Comparison of ENCODE assay signal across 28 cellular contexts in genomic region chr4:26475716-26476115, GRCh38. TPM values are rescaled to one million over a fixed set of nuclear protein-coding genes. Genes with fewer than 3 reads are reported as not detected.
"Had no signal": no experiment of that assay in that cellular context is flagged by ENCODE, and none has a peak within 500 bp of the region (broad histone marks: within the 10 kb centered on the region; RNA-seq: fewer than 3 reads in every experiment).

No MANE protein-coding gene starts in this region.

- ATAC-seq: stimulated activated effector memory CD8-positive, alpha-beta T cell treated with anti-CD3 and anti-CD28 coated beads, Interleukin-12 subunit alpha, Interleukin-12 subunit beta, amount 100 ng/mL, for 72 hours; stimulated activated memory B cell treated with anti-CD40 and anti-IgM and Interleukin-4, amounts not matched to agents 10 μg/mL and 1 μg/mL and 100 μg/mL, for 72 hours; stimulated activated naive B cell treated with anti-CD40 and anti-IgM and Interleukin-4, amounts not matched to agents 10 μg/mL and 1 μg/mL and 100 μg/mL, for 72 hours; stimulated activated naive CD8-positive, alpha-beta T cell treated with anti-CD3 and anti-CD28 coated beads, Interleukin-15, amount 100 ng/mL, for 72 hours; stimulated activated naive CD8-positive, alpha-beta T cell treated with anti-CD3 and anti-CD28 coated beads, Interleukin-15, Interleukin-2, amounts not matched to agents 100 U/mL and 50 U/mL, for 24 hours; upper lobe of right lung had no signal

- H3K4me3 ChIP-seq: stomach, suprapubic skin, testis, thoracic aorta, thyroid gland, tibial artery, tibial nerve, transverse colon, upper lobe of left lung, upper lobe of right lung, uterus, vagina had no signal

- H3K27me3 ChIP-seq: stomach, suprapubic skin, testis, thyroid gland, tibial nerve, transverse colon, upper lobe of left lung, upper lobe of right lung, uterus, vagina had no signal

- DNase-seq: stimulated activated CD4-positive, alpha-beta T cell treated with anti-CD3 and anti-CD28 coated beads, Interleukin-2, amount 100 ng/mL, for 48 hours; stimulated activated CD4-positive, alpha-beta T cell treated with anti-CD3 and anti-CD28 coated beads, Interleukin-4, amount 100 ng/mL, for 1 hour; stimulated activated CD4-positive, alpha-beta T cell treated with anti-CD3 and anti-CD28 coated beads, Interleukin-4, amount 100 ng/mL, for 24 hours; stimulated activated CD4-positive, alpha-beta T cell treated with anti-CD3 and anti-CD28 coated beads, Interleukin-4, amount 100 ng/mL, for 4 hours; stimulated activated CD8-positive, alpha-beta memory T cell treated with anti-CD3 and anti-CD28 coated beads, Interleukin-4, amount 100 ng/mL, for 48 hours; stimulated activated naive B cell treated with anti-CD40 and anti-IgM and Interleukin-4, amounts not matched to agents 10 μg/mL and 1 μg/mL and 100 μg/mL, for 72 hours; stimulated activated naive CD4-positive, alpha-beta T cell; stimulated activated naive CD4-positive, alpha-beta T cell treated with Interleukin-2 at 50 U/mL for 16 hours; stimulated activated naive CD8-positive, alpha-beta T cell treated with anti-CD3 and anti-CD28 coated beads, Interleukin-15, amount 100 ng/mL, for 72 hours; stimulated activated naive CD8-positive, alpha-beta T cell treated with anti-CD3 and anti-CD28 coated beads, Interleukin-15, Interleukin-2, amounts not matched to agents 100 U/mL and 50 U/mL, for 24 hours; stomach; substantia nigra; testis; thyroid gland; tibial artery; transverse colon; trophoblast cell; upper lobe of left lung; upper lobe of right lung; uterus had no signal

- H3K27ac ChIP-seq: stomach, suprapubic skin, testis, thoracic aorta, thyroid gland, tibial artery, tibial nerve, transverse colon, upper lobe of left lung, upper lobe of right lung, uterus, vagina had no signal

- H3K36me3 ChIP-seq: stomach, suprapubic skin, thoracic aorta, thyroid gland, tibial artery, tibial nerve, transverse colon, upper lobe of left lung, upper lobe of right lung, uterus, vagina had no signal

- H3K4me1 ChIP-seq: stomach, suprapubic skin, testis, thyroid gland, tibial artery, tibial nerve, transverse colon, upper lobe of left lung, upper lobe of right lung, uterus, vagina had no signal

- H3K9me3 ChIP-seq: stomach, suprapubic skin, testis, thoracic aorta, thyroid gland, tibial artery, tibial nerve, transverse colon, upper lobe of left lung, upper lobe of right lung, uterus, vagina had no signal

RNA-seq across cellular contexts. Expression of gene CCKAR, which starts 14.6 kb away (rescaled TPM):
- total RNA-seq: subcutaneous adipose tissue, suprapubic skin, thyroid gland, tibial nerve, upper lobe of left lung, upper lobe of right lung, ureter, uterus had no signal
